In the genomic region with DNA sequence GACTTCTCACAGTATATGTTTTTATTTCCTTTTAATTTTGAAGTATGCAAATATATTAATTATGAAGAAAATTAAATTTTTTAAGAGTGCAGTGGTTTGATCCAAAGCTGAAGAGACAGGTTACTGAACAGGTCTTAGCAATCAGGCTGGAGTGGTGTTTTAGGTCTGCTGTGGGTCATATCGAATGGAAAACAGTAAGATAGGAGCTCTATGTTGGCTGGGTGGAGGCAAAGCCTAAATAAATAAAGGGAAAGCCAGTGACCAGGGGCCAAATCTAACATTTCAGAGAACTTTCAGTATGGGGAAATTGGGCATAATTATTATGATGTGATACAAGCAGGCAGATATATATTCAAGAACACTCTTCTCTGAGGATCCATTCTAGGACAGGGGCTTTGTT, we compare ENCODE assay signal across 29 cellular contexts.
"Had no signal": no experiment of that assay in that cellular context is flagged by ENCODE, and none has a peak within 500 bp of the region (broad histone marks: within the 10 kb centered on the region; RNA-seq: fewer than 3 reads in every experiment).

No MANE protein-coding gene starts in this region.

- H3K4me3 ChIP-seq: stomach, suprapubic skin, testis, thoracic aorta, thyroid gland, tibial artery, tibial nerve, transverse colon, upper lobe of left lung, upper lobe of right lung, uterus, vagina had no signal

- H3K36me3 ChIP-seq: stomach, suprapubic skin, thoracic aorta, thyroid gland, tibial artery, tibial nerve, transverse colon, upper lobe of left lung, upper lobe of right lung, uterus, vagina had no signal

- ATAC-seq: stimulated activated effector memory CD8-positive, alpha-beta T cell treated with anti-CD3 and anti-CD28 coated beads, Interleukin-12 subunit alpha, Interleukin-12 subunit beta, amount 100 ng/mL, for 72 hours; stimulated activated memory B cell treated with anti-CD40 and anti-IgM and Interleukin-4, amounts not matched to agents 10 μg/mL and 1 μg/mL and 100 μg/mL, for 72 hours; stimulated activated naive B cell treated with anti-CD40 and anti-IgM and Interleukin-4, amounts not matched to agents 10 μg/mL and 1 μg/mL and 100 μg/mL, for 72 hours; stimulated activated naive CD8-positive, alpha-beta T cell treated with anti-CD3 and anti-CD28 coated beads, Interleukin-15, amount 100 ng/mL, for 72 hours; stimulated activated naive CD8-positive, alpha-beta T cell treated with anti-CD3 and anti-CD28 coated beads, Interleukin-15, Interleukin-2, amounts not matched to agents 100 U/mL and 50 U/mL, for 24 hours; upper lobe of right lung had no signal

- H3K4me3 Mint-ChIP-seq: stimulated activated effector memory CD8-positive, alpha-beta T cell treated with anti-CD3 and anti-CD28 coated beads, Interleukin-12 subunit alpha, Interleukin-12 subunit beta, amount 100 ng/mL, for 72 hours; stimulated activated memory B cell treated with anti-CD40 and anti-IgM and Interleukin-4, amounts not matched to agents 10 μg/mL and 1 μg/mL and 100 μg/mL, for 72 hours; stimulated activated naive B cell treated with anti-CD40 and anti-IgM and Interleukin-4, amounts not matched to agents 10 μg/mL and 1 μg/mL and 100 μg/mL, for 72 hours; stimulated activated naive CD8-positive, alpha-beta T cell treated with anti-CD3 and anti-CD28 coated beads, Interleukin-15, amount 100 ng/mL, for 72 hours; stimulated activated naive CD8-positive, alpha-beta T cell treated with anti-CD3 and anti-CD28 coated beads, Interleukin-15, Interleukin-2, amounts not matched to agents 100 ng/mL and 50 ng/mL, for 24 hours; type B pancreatic cell had no signal

- DNase-seq: stimulated activated CD4-positive, alpha-beta T cell treated with anti-CD3 and anti-CD28 coated beads, Interleukin-2, amount 100 ng/mL, for 48 hours; stimulated activated CD4-positive, alpha-beta T cell treated with anti-CD3 and anti-CD28 coated beads, Interleukin-4, amount 100 ng/mL, for 1 hour; stimulated activated CD4-positive, alpha-beta T cell treated with anti-CD3 and anti-CD28 coated beads, Interleukin-4, amount 100 ng/mL, for 24 hours; stimulated activated CD4-positive, alpha-beta T cell treated with anti-CD3 and anti-CD28 coated beads, Interleukin-4, amount 100 ng/mL, for 4 hours; stimulated activated CD8-positive, alpha-beta memory T cell treated with anti-CD3 and anti-CD28 coated beads, Interleukin-4, amount 100 ng/mL, for 48 hours; stimulated activated naive B cell treated with anti-CD40 and anti-IgM and Interleukin-4, amounts not matched to agents 10 μg/mL and 1 μg/mL and 100 μg/mL, for 72 hours; stimulated activated naive CD4-positive, alpha-beta T cell; stimulated activated naive CD4-positive, alpha-beta T cell treated with Interleukin-2 at 50 U/mL for 16 hours; stimulated activated naive CD8-positive, alpha-beta T cell treated with anti-CD3 and anti-CD28 coated beads, Interleukin-15, amount 100 ng/mL, for 72 hours; stimulated activated naive CD8-positive, alpha-beta T cell treated with anti-CD3 and anti-CD28 coated beads, Interleukin-15, Interleukin-2, amounts not matched to agents 100 U/mL and 50 U/mL, for 24 hours; stomach; substantia nigra; testis; thyroid gland; tibial artery; transverse colon; trophoblast cell; upper lobe of left lung; upper lobe of right lung; uterus had no signal

- H3K4me1 ChIP-seq: suprapubic skin, testis, thyroid gland, tibial artery, tibial nerve, upper lobe of left lung, upper lobe of right lung, uterus, vagina had no signal

- H3K27me3 ChIP-seq: stomach, suprapubic skin, testis, thyroid gland, tibial artery, tibial nerve, transverse colon, upper lobe of left lung, upper lobe of right lung, uterus, vagina had no signal

- H3K36me3 Mint-ChIP-seq: stimulated activated effector memory CD8-positive, alpha-beta T cell treated with anti-CD3 and anti-CD28 coated beads, Interleukin-12 subunit alpha, Interleukin-12 subunit beta, amount 100 ng/mL, for 72 hours; stimulated activated memory B cell treated with anti-CD40 and anti-IgM and Interleukin-4, amounts not matched to agents 10 μg/mL and 1 μg/mL and 100 μg/mL, for 72 hours; type B pancreatic cell had no signal

- H3K4me1 Mint-ChIP-seq: stimulated activated effector memory CD8-positive, alpha-beta T cell treated with anti-CD3 and anti-CD28 coated beads, Interleukin-12 subunit alpha, Interleukin-12 subunit beta, amount 100 ng/mL, for 72 hours; stimulated activated memory B cell treated with anti-CD40 and anti-IgM and Interleukin-4, amounts not matched to agents 10 μg/mL and 1 μg/mL and 100 μg/mL, for 72 hours; stimulated activated naive B cell treated with anti-CD40 and anti-IgM and Interleukin-4, amounts not matched to agents 10 μg/mL and 1 μg/mL and 100 μg/mL, for 72 hours; stimulated activated naive CD8-positive, alpha-beta T cell treated with anti-CD3 and anti-CD28 coated beads, Interleukin-15, amount 100 ng/mL, for 72 hours had no signal

- H3K27ac Mint-ChIP-seq: stimulated activated effector memory CD8-positive, alpha-beta T cell treated with anti-CD3 and anti-CD28 coated beads, Interleukin-12 subunit alpha, Interleukin-12 subunit beta, amount 100 ng/mL, for 72 hours; stimulated activated memory B cell treated with anti-CD40 and anti-IgM and Interleukin-4, amounts not matched to agents 10 μg/mL and 1 μg/mL and 100 μg/mL, for 72 hours; stimulated activated naive B cell treated with anti-CD40 and anti-IgM and Interleukin-4, amounts not matched to agents 10 μg/mL and 1 μg/mL and 100 μg/mL, for 72 hours; stimulated activated naive CD8-positive, alpha-beta T cell treated with anti-CD3 and anti-CD28 coated beads, Interleukin-15, amount 100 ng/mL, for 72 hours; stimulated activated naive CD8-positive, alpha-beta T cell treated with anti-CD3 and anti-CD28 coated beads, Interleukin-15, Interleukin-2, amounts not matched to agents 100 ng/mL and 50 ng/mL, for 24 hours; type B pancreatic cell had no signal

- H3K9me3 ChIP-seq: suprapubic skin, testis, thoracic aorta, thyroid gland, tibial artery, transverse colon, upper lobe of left lung, upper lobe of right lung, uterus, vagina had no signal

- H3K27ac ChIP-seq: stomach, suprapubic skin, testis, thoracic aorta, thyroid gland, tibial artery, tibial nerve, transverse colon, upper lobe of left lung, upper lobe of right lung, uterus, vagina had no signal

- FAIRE-seq: urothelium cell line had no signal

- H3K27me3 Mint-ChIP-seq: stimulated activated memory B cell treated with anti-CD40 and anti-IgM and Interleukin-4, amounts not matched to agents 10 μg/mL and 1 μg/mL and 100 μg/mL, for 72 hours; stimulated activated naive B cell treated with anti-CD40 and anti-IgM and Interleukin-4, amounts not matched to agents 10 μg/mL and 1 μg/mL and 100 μg/mL, for 72 hours; stimulated activated naive CD8-positive, alpha-beta T cell treated with anti-CD3 and anti-CD28 coated beads, Interleukin-15, Interleukin-2, amounts not matched to agents 100 ng/mL and 50 ng/mL, for 24 hours; type B pancreatic cell had no signal
